Comparison of ENCODE assay signal across 15 cellular contexts in the genomic region with DNA sequence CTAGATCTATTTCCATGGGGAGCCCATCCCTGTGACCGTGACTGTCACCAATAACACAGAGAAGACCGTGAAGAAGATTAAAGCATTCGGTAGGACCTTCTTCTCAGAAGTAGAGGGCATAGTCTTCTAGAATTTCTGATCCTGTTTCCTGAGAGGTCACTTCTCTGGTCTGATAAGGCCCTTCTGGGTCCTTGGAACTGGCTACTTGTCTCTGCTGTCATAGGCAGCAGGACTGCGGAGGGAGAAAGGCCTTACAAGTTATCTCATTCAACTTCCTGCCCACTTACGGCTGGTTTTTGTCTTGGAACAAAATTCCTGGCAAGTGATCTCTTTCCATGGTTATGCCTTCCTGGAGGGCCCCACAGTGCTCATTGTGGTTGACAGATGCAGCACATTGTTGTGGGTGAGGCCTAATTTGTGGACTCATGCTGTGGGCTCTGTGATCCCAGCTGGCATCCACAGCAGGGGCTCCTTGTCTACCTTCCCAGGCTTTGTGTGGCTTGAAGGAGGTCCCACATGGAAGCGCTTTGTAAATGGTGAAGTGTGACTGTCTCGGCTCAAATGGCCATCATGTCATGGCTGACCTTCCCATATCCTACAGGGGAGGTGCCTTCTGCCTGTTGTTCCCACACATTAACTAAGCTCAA. TPM values are rescaled to one million over a fixed set of nuclear protein-coding genes. Genes with fewer than 3 reads are reported as not detected.
A peak's percentile ranks its signal among the peaks of the same experiment; 100 is the strongest.
DNase-seq lines count a peak whose midpoint lies in the region; ATAC-seq and TF ChIP-seq lines count a peak whose summit lies in the region.
"Had no signal": no experiment of that assay in that cellular context is flagged by ENCODE, and none has a peak within 500 bp of the region (broad histone marks: within the 10 kb centered on the region; RNA-seq: fewer than 3 reads in every experiment).

No MANE protein-coding gene starts in this region.

- intact Hi-C loops in activated B cell treated with CpG ODN at 0.5 μM for 24 hours (cut with micrococcal nuclease) = loop anchor here (2.0 to 5.0 kb wide), 3 partner anchors 62 to 229 kb away; no protein-coding TSS in a partner anchor
- intact Hi-C loops in body of pancreas (cut with DNase I) = no loop called here

- TF ChIP-seq CTCF in activated B cell treated with CpG ODN at 0.5 μM for 24 hours (IDR thresholded peaks at IDR 0.05) (no peak), body of pancreas (IDR thresholded peaks at IDR 0.05) (no peak)

- H3K4me1 Mint-ChIP-seq in activated B cell treated with CpG ODN at 0.5 μM for 24 hours = peaks cover 75% of the 10 kb centered on the region
- H3K4me1 Mint-ChIP-seq in activated T-cell treated with anti-CD3 and anti-CD28 coated beads, Interleukin-2, amount 50 U/mL, for 24 hours (ENCODE audit: low read depth) = peaks cover 32% of the 10 kb centered on the region

- no peaks in the 10 kb centered on the region for H3K36me3 Mint-ChIP-seq in activated B cell treated with CpG ODN at 0.5 μM for 24 hours (ENCODE audit: low read depth)
- H3K36me3 Mint-ChIP-seq in activated T-cell treated with anti-CD3 and anti-CD28 coated beads, Interleukin-2, amount 50 U/mL, for 24 hours (ENCODE audit: low read depth) = no peaks in the 10 kb centered on the region

- H3K36me3 ChIP-seq in mesodermal cell (ENCODE audit: control insufficient read depth, insufficient read depth, low read length) = no peaks in the 10 kb centered on the region
- no peaks in the 10 kb centered on the region for H3K36me3 ChIP-seq in body of pancreas (replicated peaks in 1 of 2; ENCODE audit: insufficient read depth in 1 of 2, low read depth in 2 of 2)
- H3K36me3 ChIP-seq: tibial nerve had no signal

- peaks cover 10% of the 10 kb centered on the region for H3K4me1 ChIP-seq in mesodermal cell (ENCODE audit: control insufficient read depth, insufficient read depth, low read length, poor library complexity, severe bottlenecking)
- H3K4me1 ChIP-seq in body of pancreas = no peaks in the 10 kb centered on the region

- ATAC-seq in activated B cell treated with CpG ODN at 0.5 μM for 24 hours (ENCODE audit: low read depth) (no peak), body of pancreas (no peak)
- ATAC-seq: activated T-cell treated with anti-CD3 and anti-CD28 coated beads, Interleukin-2, amount 50 U/mL, for 72 hours had no signal

- WGBS in mesodermal cell (ENCODE audit: insufficient coverage in 2 of 2), 2 experiments = 52 to 59% methylated on average over 2 to 3 of the region's 7 CpGs
- WGBS in body of pancreas, 2 donors = 70 to 80% methylated on average over 6 to 7 of the region's 7 CpGs

- POLR2A ChIA-PET in activated B cell treated with CpG ODN at 0.5 μM for 24 hours (lab: Charles Lee) = interaction anchor here (1.2 to 6.2 kb wide), 3 partner anchors 20 to 269 kb away, joined by 3 to 93 read pairs (median 3); partner anchors contain the start of gene DGKD

- TF ChIP-seq POLR2A in body of pancreas (IDR thresholded peaks at IDR 0.05) = no peak

- CTCF ChIA-PET in activated B cell treated with CpG ODN at 0.5 μM for 24 hours (lab: Charles Lee) = no interaction called here

- no peak overlapping the region for H3K4me3 Mint-ChIP-seq in activated B cell treated with CpG ODN at 0.5 μM for 24 hours
- no peak overlapping the region for H3K4me3 Mint-ChIP-seq in activated T-cell treated with anti-CD3 and anti-CD28 coated beads, Interleukin-2, amount 50 U/mL, for 24 hours
- H3K4me3 Mint-ChIP-seq: activated T-cell treated with anti-CD3 and anti-CD28 coated beads, Interleukin-2, amount 50 U/mL, for 72 hours; neural crest cell had no signal

- DNase-seq in COR-L47 (lab: John Stamatoyannopoulos, UW) = peak; percentile 88
- DNase-seq in NCI-H1417 treated with DMSO at 0.1 percent for 48 hours (lab: John Stamatoyannopoulos, UW) = peak; percentile 17
- no peak for DNase-seq in activated B cell treated with CpG ODN at 0.5 μM for 24 hours
- DNase-seq in NCI-H1436 treated with DMSO at 0.1 percent for 48 hours (lab: John Stamatoyannopoulos, UW) = no peak
- no peak for DNase-seq in body of pancreas
- no peak for DNase-seq in activated T-cell treated with anti-CD3 and anti-CD28 coated beads, Interleukin-2, amount 50 U/mL, for 24 hours
- no peak for DNase-seq in GF-D8 (lab: John Stamatoyannopoulos, UW)
- DNase-seq: activated T-cell treated with anti-CD3 and anti-CD28 coated beads, Interleukin-2, amount 50 U/mL, for 72 hours; DMS79; NCI-H524 treated with DMSO at 0.1 percent for 48 hours; stimulated activated CD4-positive, alpha-beta T cell treated with anti-CD3 and anti-CD28 coated beads, Interleukin-4, amount 100 ng/mL, for 1 hour had no signal

- H3K9me3 Mint-ChIP-seq in activated B cell treated with CpG ODN at 0.5 μM for 24 hours = no peaks in the 10 kb centered on the region
- H3K9me3 Mint-ChIP-seq in activated T-cell treated with anti-CD3 and anti-CD28 coated beads, Interleukin-2, amount 50 U/mL, for 24 hours = no peaks in the 10 kb centered on the region
- H3K9me3 Mint-ChIP-seq: neural crest cell had no signal

- no peaks in the 10 kb centered on the region for H3K27me3 ChIP-seq in body of pancreas
- H3K27me3 ChIP-seq: tibial nerve had no signal

- peak overlapping the region; percentile 50 for H3K27ac Mint-ChIP-seq in activated B cell treated with CpG ODN at 0.5 μM for 24 hours
- H3K27ac Mint-ChIP-seq in activated T-cell treated with anti-CD3 and anti-CD28 coated beads, Interleukin-2, amount 50 U/mL, for 24 hours = no peak overlapping the region
- H3K27ac Mint-ChIP-seq: activated T-cell treated with anti-CD3 and anti-CD28 coated beads, Interleukin-2, amount 50 U/mL, for 72 hours had no signal

- H3K4me3 ChIP-seq in mesodermal cell (ENCODE audit: extremely low read depth, insufficient read depth, low read length, poor library complexity, severe bottlenecking) (no peak overlapping the region), body of pancreas (no peak overlapping the region)
- H3K4me3 ChIP-seq: tibial nerve had no signal

- H3K9me3 ChIP-seq in mesodermal cell (ENCODE audit: control insufficient read depth, low read length) (no peaks in the 10 kb centered on the region), body of pancreas (no peaks in the 10 kb centered on the region)
- H3K9me3 ChIP-seq: tibial nerve had no signal

- H3K27ac ChIP-seq in mesodermal cell (ENCODE audit: low read depth, low read length, severe bottlenecking) (peak overlapping the region; percentile 80), body of pancreas (no peak overlapping the region)
- H3K27ac ChIP-seq: tibial nerve had no signal

- no peaks in the 10 kb centered on the region for H3K27me3 Mint-ChIP-seq in activated B cell treated with CpG ODN at 0.5 μM for 24 hours
- no peaks in the 10 kb centered on the region for H3K27me3 Mint-ChIP-seq in activated T-cell treated with anti-CD3 and anti-CD28 coated beads, Interleukin-2, amount 50 U/mL, for 24 hours

RNA-seq across cellular contexts. Expression of gene SAG, which starts 22.0 kb away (rescaled TPM):
- total RNA-seq in activated B cell treated with CpG ODN at 0.5 μM for 24 hours (0.04 TPM in 1 of 2 replicates, not detected in the other), body of pancreas (not detected)
- polyA plus RNA-seq in mesodermal cell (2013, experiment 1 of 2) = not detected
- polyA plus RNA-seq in mesodermal cell (2013, experiment 2 of 2) = not detected
- total RNA-seq: neural crest cell; T-helper 1 cell treated with Interleukin-12 subunit alpha and Interleukin-12 subunit beta and Interleukin-4 antibody, amounts not matched to agents 30 ng/mL and 1 ng/mL, for 36 hours; tibial nerve had no signal

RNA-seq across cellular contexts. Expression of gene DGKD, which starts 24.7 kb away (rescaled TPM):
- 140 and 188 TPM in 2 replicates for total RNA-seq in activated B cell treated with CpG ODN at 0.5 μM for 24 hours
- polyA plus RNA-seq in mesodermal cell (2013, experiment 1 of 2) = 23.6 TPM
- 22.2 TPM for polyA plus RNA-seq in mesodermal cell (2013, experiment 2 of 2)
- total RNA-seq in body of pancreas = 10 to 100 TPM in 1 of 2 donors, 1 to 10 TPM in 1; 9.1 to 30.3 TPM

Comparison
In these comparisons a context has a peak if more than half of its experiments do, and no peak if none do; other contexts are left out.
1. DNase-seq: peak in COR-L47 (single experiment) and NCI-H1417 treated with DMSO at 0.1 percent for 48 hours (single experiment); none in activated B cell treated with CpG ODN at 0.5 μM for 24 hours (single experiment), NCI-H1436 treated with DMSO at 0.1 percent for 48 hours (single experiment), body of pancreas (0 of 4), activated T-cell treated with anti-CD3 and anti-CD28 coated beads, Interleukin-2, amount 50 U/mL, for 24 hours (single experiment) and GF-D8 (single experiment).